ENCODE assay signal across 1 cellular context in genomic region chr15:88563638-88564037, GRCh38.
TF ChIP-seq lines count a peak whose summit lies in the region.

No MANE protein-coding gene starts in this region.

TF ChIP-seq in K562, 482 proteins besides CTCF, POLR2A, EP300 and RAD21 (continued from another document and continues in another):
- TF ChIP-seq U2AF1 (optimal IDR thresholded peaks at IDR 0.05; ENCODE audit: low read depth, low read length): no peak
- no peak for TF ChIP-seq XRCC5 (IDR thresholded peaks at IDR 0.05; ENCODE audit: low read depth, low read length)
- TF ChIP-seq XRCC3 (IDR thresholded peaks at IDR 0.05): no peak
- no peak for TF ChIP-seq MAFG (tag; conservative IDR thresholded peaks at IDR 0.05)
- TF ChIP-seq RHOXF2B (CRISPR knock-in tag; conservative IDR thresholded peaks at IDR 0.05): no peak
- no peak for TF ChIP-seq THRB (CRISPR knock-in tag; conservative IDR thresholded peaks at IDR 0.05)
- no peak for TF ChIP-seq ZNF655 (CRISPR knock-in tag; IDR thresholded peaks at IDR 0.05)
- TF ChIP-seq ARID1B (IDR thresholded peaks at IDR 0.05): peak; percentile 90
- TF ChIP-seq ZNF551 (CRISPR knock-in tag; IDR thresholded peaks at IDR 0.05): no peak
- TF ChIP-seq PURB (CRISPR knock-in tag; IDR thresholded peaks at IDR 0.05; ENCODE audit: low read depth): no peak
- no peak for TF ChIP-seq TFAM (CRISPR knock-in tag; conservative IDR thresholded peaks at IDR 0.05)
- no peak for TF ChIP-seq USF1 (CRISPR knock-in tag; IDR thresholded peaks at IDR 0.05)
- TF ChIP-seq NR1H2 (CRISPR knock-in tag; IDR thresholded peaks at IDR 0.05): no peak
- no peak for TF ChIP-seq GTF3C2 (IDR thresholded peaks at IDR 0.05; ENCODE audit: borderline replicate concordance, extremely low read depth, insufficient read length)
- TF ChIP-seq NR4A1 (CRISPR knock-in tag; IDR thresholded peaks at IDR 0.05): no peak
- no peak for TF ChIP-seq NR4A1 (tag; IDR thresholded peaks at IDR 0.05)
- TF ChIP-seq SNAPC5 (CRISPR knock-in tag; IDR thresholded peaks at IDR 0.05): no peak
- TF ChIP-seq ZMIZ1 (IDR thresholded peaks at IDR 0.05; ENCODE audit: low read depth in 2 of 2, low read length in 2 of 2): no peak
- no peak for TF ChIP-seq RFX1 (IDR thresholded peaks at IDR 0.05)
- no peak for TF ChIP-seq HEY1 (CRISPR knock-in tag; IDR thresholded peaks at IDR 0.05; ENCODE audit: borderline replicate concordance)
- peak; percentile 78; the same call in 1 of the 2 replicates for TF ChIP-seq ARID3A (IDR thresholded peaks at IDR 0.05; ENCODE audit: borderline replicate concordance, low read depth, low read length)
- no peak for TF ChIP-seq CTCFL (IDR thresholded peaks at IDR 0.05; ENCODE audit: borderline replicate concordance, insufficient read depth, low read depth, low read length, poor library complexity, severe bottlenecking)
- no peak for TF ChIP-seq BRD9 (IDR thresholded peaks at IDR 0.05; ENCODE audit: low read depth, partially characterized antibody)
- TF ChIP-seq DNMT1 (IDR thresholded peaks at IDR 0.05): no peak
- no peak for TF ChIP-seq RBM34 (IDR thresholded peaks at IDR 0.05; ENCODE audit: borderline replicate concordance, insufficient read depth, low read length)
- TF ChIP-seq SIX5 (IDR thresholded peaks at IDR 0.05; ENCODE audit: borderline replicate concordance in 1 of 2, insufficient read depth in 1 of 2, low read depth in 1 of 2, low read length in 2 of 2): no peak
- TF ChIP-seq SMARCB1 (IDR thresholded peaks at IDR 0.05; ENCODE audit: insufficient read length, low read depth): no peak
- no peak for TF ChIP-seq CHD2 (IDR thresholded peaks at IDR 0.05; ENCODE audit: low read depth, low read length)
- TF ChIP-seq TBL1XR1 (IDR thresholded peaks at IDR 0.05; ENCODE audit: low read length in 2 of 2): peak in 1 of 2 experiments; percentile 42; a peak in 1 of 4 replicates
- TF ChIP-seq BDP1 (IDR thresholded peaks at IDR 0.05; ENCODE audit: insufficient read depth, insufficient read length): no peak
- TF ChIP-seq MLX (CRISPR knock-in tag; conservative IDR thresholded peaks at IDR 0.05): no peak
- TF ChIP-seq E2F8 (IDR thresholded peaks at IDR 0.05; ENCODE audit: low read depth, partially characterized antibody): no peak
- TF ChIP-seq PATZ1 (CRISPR knock-in tag; IDR thresholded peaks at IDR 0.05; ENCODE audit: borderline replicate concordance): no peak
- TF ChIP-seq CLOCK (CRISPR knock-in tag; IDR thresholded peaks at IDR 0.05; ENCODE audit: borderline replicate concordance): no peak
- no peak for TF ChIP-seq TRIM28 (IDR thresholded peaks at IDR 0.05)
- TF ChIP-seq ZNF445 (CRISPR knock-in tag; IDR thresholded peaks at IDR 0.05; ENCODE audit: low read depth): no peak
